8 cellular contexts compared by ENCODE assay signal in the genomic region with DNA sequence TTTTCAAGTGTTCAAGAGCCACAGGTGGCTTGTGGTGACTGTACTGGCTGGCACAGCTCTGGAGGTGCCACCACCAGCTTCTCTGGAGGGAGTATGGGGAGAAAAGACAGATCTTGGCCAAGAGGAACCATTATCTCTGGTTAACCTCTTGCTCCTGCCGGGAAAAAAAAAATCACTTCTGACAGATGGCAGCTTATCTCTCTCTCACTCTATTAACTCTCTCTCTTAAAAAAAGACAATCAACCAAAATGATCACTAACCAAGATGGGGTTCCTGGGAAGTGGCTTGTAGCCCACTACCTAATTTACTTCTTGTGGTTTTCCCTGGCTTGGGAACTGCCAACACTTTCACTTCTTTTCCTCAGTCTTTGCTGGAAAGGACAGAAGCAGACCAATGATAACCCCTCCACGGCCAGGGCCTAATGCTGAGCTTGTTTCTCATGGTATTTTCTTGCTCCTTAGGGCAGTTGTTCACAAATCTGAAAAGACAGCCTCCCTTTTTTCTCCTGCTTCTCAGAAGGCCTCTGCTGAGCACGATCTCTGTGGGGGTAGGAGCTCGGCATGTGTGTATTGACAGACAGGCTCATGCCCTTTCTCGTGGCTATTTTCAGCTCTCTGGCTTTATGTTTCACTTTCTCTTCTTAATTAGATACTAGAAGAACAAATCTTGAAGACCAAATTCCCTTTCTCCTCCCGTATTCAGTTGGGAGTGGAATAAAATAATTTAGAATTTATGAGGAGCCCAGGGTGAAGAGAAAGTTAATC. TPM values are rescaled to one million over a fixed set of nuclear protein-coding genes. Genes with fewer than 3 reads are reported as not detected.
DNase-seq lines count a peak whose midpoint lies in the region; ATAC-seq, FAIRE-seq and TF ChIP-seq lines count a peak whose summit lies in the region.

No MANE protein-coding gene starts in this region.

- H3K27ac Mint-ChIP-seq in activated naive CD4-positive, alpha-beta T cell treated with anti-CD3 and anti-CD28 coated beads, Interleukin-2, amount 50 U/mL, for 24 hours: no peak overlapping the region
- no peak overlapping the region for H3K27ac Mint-ChIP-seq in activated T-helper 1 cell treated with anti-CD3 and anti-CD28 coated beads, Interleukin-12 subunit alpha, Interleukin-12 subunit beta, Interleukin-2, Interleukin-4 antibody, amounts not matched to agents 30 ng/mL and 10 ng/mL and 1 ng/mL, durations not matched to agents 14 hours and 24 hours and 36 hours

- peaks cover 0 to 14% of the 10 kb centered on the region in 2 donors for H3K27me3 ChIP-seq in tibial artery

- peak overlapping the region; percentile 72 to 79 for H3K27ac ChIP-seq in tibial artery

- peaks cover 0 to 47% (median 36%) of the 10 kb centered on the region in 4 donors for H3K4me1 ChIP-seq in tibial artery

- H3K36me3 Mint-ChIP-seq in activated naive CD4-positive, alpha-beta T cell treated with anti-CD3 and anti-CD28 coated beads, Interleukin-2, amount 50 U/mL, for 24 hours: no peaks in the 10 kb centered on the region
- no peaks in the 10 kb centered on the region for H3K36me3 Mint-ChIP-seq in activated T-helper 1 cell treated with anti-CD3 and anti-CD28 coated beads, Interleukin-12 subunit alpha, Interleukin-12 subunit beta, Interleukin-2, Interleukin-4 antibody, amounts not matched to agents 30 ng/mL and 10 ng/mL and 1 ng/mL, durations not matched to agents 14 hours and 24 hours and 36 hours (ENCODE audit: low read depth)

- TF ChIP-seq CTCF in tibial artery (IDR thresholded peaks at IDR 0.05): no peak

- peaks cover 36% of the 10 kb centered on the region for H3K27me3 Mint-ChIP-seq in activated naive CD4-positive, alpha-beta T cell treated with anti-CD3 and anti-CD28 coated beads, Interleukin-2, amount 50 U/mL, for 24 hours
- H3K27me3 Mint-ChIP-seq in activated T-helper 1 cell treated with anti-CD3 and anti-CD28 coated beads, Interleukin-12 subunit alpha, Interleukin-12 subunit beta, Interleukin-2, Interleukin-4 antibody, amounts not matched to agents 30 ng/mL and 10 ng/mL and 1 ng/mL, durations not matched to agents 14 hours and 24 hours and 36 hours (ENCODE audit: insufficient read depth): peaks cover 80% of the 10 kb centered on the region

- H3K9me3 Mint-ChIP-seq in activated naive CD4-positive, alpha-beta T cell treated with anti-CD3 and anti-CD28 coated beads, Interleukin-2, amount 50 U/mL, for 24 hours: no peaks in the 10 kb centered on the region
- H3K9me3 Mint-ChIP-seq in activated T-helper 1 cell treated with anti-CD3 and anti-CD28 coated beads, Interleukin-12 subunit alpha, Interleukin-12 subunit beta, Interleukin-2, Interleukin-4 antibody, amounts not matched to agents 30 ng/mL and 10 ng/mL and 1 ng/mL, durations not matched to agents 14 hours and 24 hours and 36 hours: no peaks in the 10 kb centered on the region

- intact Hi-C loops in activated T-helper 1 cell treated with anti-CD3 and anti-CD28 coated beads, Interleukin-12 subunit alpha, Interleukin-12 subunit beta, Interleukin-2, Interleukin-4 antibody, amounts not matched to agents 30 ng/mL and 10 ng/mL and 1 ng/mL, durations not matched to agents 14 hours and 24 hours and 36 hours (cut with micrococcal nuclease): loop anchor here (2.0 to 5.0 kb wide), 2 partner anchors 110 to 117 kb away; partner anchors contain the start of gene C2CD4D
- intact Hi-C loops in tibial artery (cut with DNase I; ENCODE audit: low total_unique reads): no loop called here

- DNase-seq in activated naive CD4-positive, alpha-beta T cell treated with Interleukin-2 at 50 U/mL for 16 hours: no peak
- DNase-seq in activated T-helper 1 cell treated with anti-CD3 and anti-CD28 coated beads, Interleukin-12 subunit alpha, Interleukin-12 subunit beta, Interleukin-2, Interleukin-4 antibody, amounts not matched to agents 30 ng/mL and 10 ng/mL and 1 ng/mL, durations not matched to agents 14 hours and 24 hours and 36 hours (ENCODE audit: low spot score): no peak
- DNase-seq in tibial artery (no peak), mucosa of gallbladder (ENCODE audit: low spot score) (no peak), HuH-7.5 (ENCODE audit: low spot score) (no peak)

- no peaks in the 10 kb centered on the region for H3K9me3 ChIP-seq in tibial artery

- H3K4me1 Mint-ChIP-seq in activated naive CD4-positive, alpha-beta T cell treated with anti-CD3 and anti-CD28 coated beads, Interleukin-2, amount 50 U/mL, for 24 hours: peaks cover 31% of the 10 kb centered on the region
- peaks cover 18% of the 10 kb centered on the region for H3K4me1 Mint-ChIP-seq in activated T-helper 1 cell treated with anti-CD3 and anti-CD28 coated beads, Interleukin-12 subunit alpha, Interleukin-12 subunit beta, Interleukin-2, Interleukin-4 antibody, amounts not matched to agents 30 ng/mL and 10 ng/mL and 1 ng/mL, durations not matched to agents 14 hours and 24 hours and 36 hours (ENCODE audit: low read depth)

- H3K4me3 ChIP-seq in tibial artery: peak overlapping the region; percentile 52 to 66

- ATAC-seq in GM21619 (IDR thresholded peaks at IDR 0.05; ENCODE audit: unreplicated experiment): no peak

- peak; percentile 75 for FAIRE-seq in islet of Langerhans (lab: Jason Lieb, UNC)

- peak overlapping the region; percentile 64 for H3K4me3 Mint-ChIP-seq in activated naive CD4-positive, alpha-beta T cell treated with anti-CD3 and anti-CD28 coated beads, Interleukin-2, amount 50 U/mL, for 24 hours
- H3K4me3 Mint-ChIP-seq in activated T-helper 1 cell treated with anti-CD3 and anti-CD28 coated beads, Interleukin-12 subunit alpha, Interleukin-12 subunit beta, Interleukin-2, Interleukin-4 antibody, amounts not matched to agents 30 ng/mL and 10 ng/mL and 1 ng/mL, durations not matched to agents 14 hours and 24 hours and 36 hours: peak overlapping the region; percentile 77

- H3K36me3 ChIP-seq in tibial artery: no peaks in the 10 kb centered on the region

RNA-seq across cellular contexts. Expression of gene RIIAD1, which starts 0.9 kb away (rescaled TPM):
- not detected in 2 replicates for total RNA-seq in activated T-helper 1 cell treated with anti-CD3 and anti-CD28 coated beads, Interleukin-12 subunit alpha, Interleukin-12 subunit beta, Interleukin-2, Interleukin-4 antibody, amounts not matched to agents 30 ng/mL and 10 ng/mL and 1 ng/mL, durations not matched to agents 14 hours and 24 hours and 36 hours
- 0.95 TPM for total RNA-seq in mucosa of gallbladder

RNA-seq across cellular contexts. Expression of gene CELF3, which starts 3.8 kb away (rescaled TPM):
- total RNA-seq in activated T-helper 1 cell treated with anti-CD3 and anti-CD28 coated beads, Interleukin-12 subunit alpha, Interleukin-12 subunit beta, Interleukin-2, Interleukin-4 antibody, amounts not matched to agents 30 ng/mL and 10 ng/mL and 1 ng/mL, durations not matched to agents 14 hours and 24 hours and 36 hours: not detected in 2 replicates
- 0.40 TPM for total RNA-seq in mucosa of gallbladder

RNA-seq across cellular contexts. Expression of gene MRPL9, which starts 42.9 kb away (rescaled TPM):
- total RNA-seq in activated T-helper 1 cell treated with anti-CD3 and anti-CD28 coated beads, Interleukin-12 subunit alpha, Interleukin-12 subunit beta, Interleukin-2, Interleukin-4 antibody, amounts not matched to agents 30 ng/mL and 10 ng/mL and 1 ng/mL, durations not matched to agents 14 hours and 24 hours and 36 hours: 136 and 141 TPM in 2 replicates
- total RNA-seq in mucosa of gallbladder: 57.7 TPM
